23 cellular contexts compared by ENCODE assay signal in the genomic region with DNA sequence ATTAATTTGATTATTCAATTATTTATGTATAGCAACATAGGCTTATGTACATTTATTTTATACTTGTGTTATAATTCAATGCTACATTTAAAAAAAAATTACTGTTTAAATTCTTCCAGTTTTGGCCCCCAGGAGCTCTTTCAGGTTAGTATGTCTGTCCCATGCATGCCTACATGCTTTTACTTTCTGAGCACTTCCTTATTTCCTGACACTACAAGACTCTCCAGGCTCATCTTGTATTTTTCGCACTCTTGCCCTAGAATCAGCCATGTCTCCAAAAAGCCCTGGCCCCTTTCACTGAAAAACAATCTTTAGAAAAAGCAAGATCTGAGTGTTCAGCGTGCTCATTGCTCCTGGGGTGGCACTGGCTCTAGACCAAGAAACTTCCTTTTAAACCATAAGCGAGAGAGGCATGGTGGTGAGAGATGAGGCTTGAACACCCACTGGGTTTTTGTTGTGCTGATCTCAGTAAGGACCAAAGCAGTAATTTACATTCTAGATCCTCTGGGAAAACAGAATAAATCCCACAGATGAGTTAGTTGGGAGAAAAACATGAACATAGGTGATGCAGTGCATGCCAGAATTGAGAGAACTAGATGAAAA.
DNase-seq lines count a peak whose midpoint lies in the region; ATAC-seq and TF ChIP-seq lines count a peak whose summit lies in the region.
"Had no signal": no experiment of that assay in that cellular context is flagged by ENCODE, and none has a peak within 500 bp of the region (broad histone marks: within the 10 kb centered on the region; RNA-seq: fewer than 3 reads in every experiment).

No MANE protein-coding gene starts in this region.

- no peak for TF ChIP-seq EP300 in upper lobe of left lung (IDR thresholded peaks at IDR 0.05)

- peak overlapping the region; percentile 94 for H3K27ac ChIP-seq in HUES48 (ENCODE audit: low read depth, low read length)
- no peak overlapping the region for H3K27ac ChIP-seq in upper lobe of left lung
- H3K27ac ChIP-seq: lower lobe of right lung, tibial artery had no signal

- H3K4me3 ChIP-seq in HUES48 (ENCODE audit: low read depth, low read length), result peak overlapping the region; percentile 48
- no peak overlapping the region for H3K4me3 ChIP-seq in upper lobe of left lung
- H3K4me3 ChIP-seq: HAP-1, lower lobe of right lung, tibial artery had no signal

- WGBS in upper lobe of left lung, 2 donors, result 78 to 90% methylated on average over 3 of the region's 3 CpGs

- TF ChIP-seq CTCF in upper lobe of left lung (IDR thresholded peaks at IDR 0.05), result no peak

- no peak for TF ChIP-seq POLR2A in upper lobe of left lung (IDR thresholded peaks at IDR 0.05)

- no peak for ATAC-seq in upper lobe of left lung (ENCODE audit: low FRiP score in 2 of 2)
- ATAC-seq in GM19023 (IDR thresholded peaks at IDR 0.05; ENCODE audit: unreplicated experiment), result no peak
- ATAC-seq: activated naive CD8-positive, alpha-beta T cell treated with anti-CD3 and anti-CD28 coated beads, Interleukin-2, amount 50 U/mL, for 24 hours; lower lobe of right lung; naive thymus-derived CD8-positive, alpha-beta T cell; Right ventricle myocardium inferior had no signal

- H3K36me3 ChIP-seq in HUES48 (ENCODE audit: control insufficient read depth, insufficient read depth, low read length) (no peaks in the 10 kb centered on the region), upper lobe of left lung (no peaks in the 10 kb centered on the region)
- H3K36me3 ChIP-seq: HAP-1, lower lobe of right lung, tibial artery had no signal

- no peaks in the 10 kb centered on the region for H3K9me3 ChIP-seq in HUES48 (ENCODE audit: control insufficient read depth, insufficient read depth, low read length)
- H3K9me3 ChIP-seq in upper lobe of left lung, result no peaks in the 10 kb centered on the region
- H3K9me3 ChIP-seq: HAP-1, lower lobe of right lung, SK-N-SH, tibial artery had no signal

- no peaks in the 10 kb centered on the region for H3K27me3 ChIP-seq in HUES48 (ENCODE audit: control insufficient read depth, insufficient read depth, low read length)
- H3K27me3 ChIP-seq in upper lobe of left lung, result no peaks in the 10 kb centered on the region
- H3K27me3 ChIP-seq: tibial artery had no signal

- DNase-seq in NCI-H69 (lab: John Stamatoyannopoulos, UW) (peak; percentile 81), iPS DF 19.7 (ENCODE audit: low read depth, low spot score) (peak; percentile 15), upper lobe of left lung (no peak), DMS153 treated with DMSO at 0.1 percent for 48 hours (lab: John Stamatoyannopoulos, UW; ENCODE audit: unreplicated experiment) (no peak)
- no peak for DNase-seq in activated CD4-positive, CD25-positive, alpha-beta regulatory T cell (lab: John Stamatoyannopoulos, UW)
- DNase-seq: activated B cell treated with CpG ODN at 0.5 μM for 24 hours; activated CD4-positive, alpha-beta T cell treated with anti-CD3 and anti-CD28 coated beads, Interleukin-2, amount 50 U/mL, for 4 hours; activated naive CD8-positive, alpha-beta T cell treated with anti-CD3 and anti-CD28 coated beads, Interleukin-2, amount 50 U/mL, for 24 hours; activated T-cell treated with anti-CD3 and anti-CD28 coated beads, Interleukin-2, amount 50 U/mL, for 48 hours; caudate nucleus; glutamatergic neuron; Kasumi-1; lower lobe of right lung; naive thymus-derived CD8-positive, alpha-beta T cell; NCI-H1417 treated with DMSO at 0.1 percent for 48 hours; NCI-H524 treated with DMSO at 0.1 percent for 48 hours; SK-N-SH; stimulated activated CD4-positive, alpha-beta T cell treated with anti-CD3 and anti-CD28 coated beads, Interleukin-4, amount 100 ng/mL, for 24 hours; tibial artery had no signal

- H3K4me1 ChIP-seq in HUES48 (ENCODE audit: control insufficient read depth, insufficient read depth, low read length) (peaks cover 23% of the 10 kb centered on the region), upper lobe of left lung (no peaks in the 10 kb centered on the region)
- H3K4me1 ChIP-seq: HAP-1, lower lobe of right lung, tibial artery had no signal

- peak overlapping the region; percentile 76 for H3K9ac ChIP-seq in HUES48 (ENCODE audit: low read depth, low read length)
- H3K9ac ChIP-seq: SK-N-SH had no signal

Comparison
In these comparisons a context has a peak if more than half of its experiments do, and no peak if none do; other contexts are left out.
1. DNase-seq: peak in NCI-H69 (single experiment) and iPS DF 19.7 (single experiment); none in upper lobe of left lung (0 of 2), activated CD4-positive, CD25-positive, alpha-beta regulatory T cell (0 of 4) and DMS153 treated with DMSO at 0.1 percent for 48 hours (single experiment).